ENCODE assay signal across 7 cellular contexts in the genomic region with DNA sequence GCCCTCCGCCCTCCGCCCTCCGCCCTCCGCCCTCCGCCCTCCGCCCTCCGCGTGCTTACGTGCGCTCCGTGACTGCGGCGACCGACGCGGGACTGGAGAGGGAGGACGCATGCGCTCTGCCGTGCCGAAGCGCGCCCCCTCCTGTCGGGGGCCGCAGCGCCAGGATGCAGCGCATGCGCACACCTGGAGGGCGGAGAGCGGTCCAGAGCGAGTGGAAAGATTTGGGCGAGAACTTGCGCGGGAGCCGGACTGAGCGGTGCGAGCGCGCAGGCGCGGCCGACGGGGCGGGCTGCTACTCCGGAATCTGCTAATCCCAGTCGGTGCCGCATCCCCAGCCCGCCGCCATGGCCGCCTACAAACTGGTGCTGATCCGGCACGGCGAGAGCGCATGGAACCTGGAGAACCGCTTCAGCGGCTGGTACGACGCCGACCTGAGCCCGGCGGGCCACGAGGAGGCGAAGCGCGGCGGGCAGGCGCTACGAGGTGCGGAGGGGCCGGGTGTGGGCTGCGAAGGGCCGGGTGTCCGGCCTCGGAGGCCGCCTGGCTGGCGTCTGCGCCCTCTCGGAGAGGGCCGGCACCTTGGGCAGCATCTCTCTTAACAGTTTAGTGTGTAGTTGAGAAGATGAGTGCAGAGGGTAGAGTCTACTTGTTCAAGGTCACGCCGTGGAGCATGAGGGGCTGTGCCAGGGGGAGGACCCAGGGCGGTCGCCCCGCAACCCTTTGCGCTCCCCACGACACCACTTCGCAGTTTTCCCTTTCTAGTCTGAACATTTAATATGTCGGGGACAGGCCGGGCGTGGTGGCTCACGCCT. TPM values are rescaled to one million over a fixed set of nuclear protein-coding genes. Genes with fewer than 3 reads are reported as not detected.
DNase-seq lines count a peak whose midpoint lies in the region; ATAC-seq, FAIRE-seq and TF ChIP-seq lines count a peak whose summit lies in the region.

PGAM1 (plus strand) TSS at position 228 of the 812 bp plus-strand sequence; CDS start at position 345, 117 bp downstream.

- FAIRE-seq in GM18507 (lab: Jason Lieb, UNC): peak; percentile 96

- peak within 1 kb of the TSS; percentile 90 for H3K4me2 ChIP-seq in hepatocyte

- no peaks in the 10 kb centered on the region for H3K36me3 ChIP-seq in hepatocyte (replicated peaks; ENCODE audit: insufficient read depth, low read depth)

- H3K4me3 ChIP-seq in astrocyte of the cerebellum (ENCODE audit: low read depth, low read length) (peak within 1 kb of the TSS; percentile 81), hepatocyte (peak within 1 kb of the TSS; percentile 91), retinal pigment epithelial cell (ENCODE audit: low read length) (peak within 1 kb of the TSS; percentile 95)

- DNase-seq in GM18507 (ENCODE audit: extremely low spot score, insufficient read length, low read depth): peak; percentile 99
- peak; percentile 79 for DNase-seq in NCI-H2029 (lab: John Stamatoyannopoulos, UW)
- peak; percentile 90 for DNase-seq in T-helper 22 cell (ENCODE audit: low read depth)
- DNase-seq in astrocyte of the cerebellum (ENCODE audit: low read depth): peak; percentile 85
- DNase-seq in hepatocyte (ENCODE audit: low spot score): peak; percentile 97
- DNase-seq in retinal pigment epithelial cell (ENCODE audit: low read depth): peak; percentile 84

- H3K9me3 ChIP-seq in hepatocyte (ENCODE audit: low read depth): no peaks in the 10 kb centered on the region

- H3K79me2 ChIP-seq in hepatocyte: peaks cover 41% of the 10 kb centered on the region

- H3K27ac ChIP-seq in hepatocyte: peak within 1 kb of the TSS; percentile 94

- H3K27me3 ChIP-seq in hepatocyte: no peaks in the 10 kb centered on the region

- peaks cover 16% of the 10 kb centered on the region for H3K4me1 ChIP-seq in hepatocyte (ENCODE audit: insufficient read depth)

- H2AFZ ChIP-seq in hepatocyte: peak within 1 kb of the TSS; percentile 96

- WGBS in hepatocyte (ENCODE audit: low lambda C conversion rate, missing lambda C conversion rate): under 1% methylated on average over 72 of the region's 90 CpGs

- H4K20me1 ChIP-seq in hepatocyte (ENCODE audit: insufficient read depth, poor library complexity, severe bottlenecking): peaks cover 14% of the 10 kb centered on the region

- in situ Hi-C loops in astrocyte of the cerebellum (cut with HindIII; ENCODE audit: low sequenced_read_pairs): no loop called here

- H3K9me2 ChIP-seq in hepatocyte (replicated peaks; ENCODE audit: insufficient read depth): no peaks in the 10 kb centered on the region

- ATAC-seq in HG02981 (IDR thresholded peaks at IDR 0.05; ENCODE audit: unreplicated experiment): peak; percentile 77

- TF ChIP-seq CTCF in astrocyte of the cerebellum (IDR thresholded peaks at IDR 0.05; ENCODE audit: low read depth, low read length, missing control alignments): peak; percentile 63
- TF ChIP-seq CTCF in hepatocyte (IDR thresholded peaks at IDR 0.05; ENCODE audit: poor library complexity): peak; percentile 88
- peak; percentile 69 for TF ChIP-seq CTCF in retinal pigment epithelial cell (conservative IDR thresholded peaks at IDR 0.05; ENCODE audit: low read depth, low read length)

RNA-seq across cellular contexts. Expression of gene PGAM1, which starts in this region (rescaled TPM):
- 204 and 214 TPM in 2 replicates for total RNA-seq in hepatocyte
- polyA plus RNA-seq in hepatocyte: 239 and 254 TPM in 2 replicates

Comparison
In these comparisons a context has a peak if more than half of its experiments do, and no peak if none do; other contexts are left out.
1. Peak in every context shown above with its lines: DNase-seq, ATAC-seq, H3K4me3 ChIP-seq and H3K27ac ChIP-seq.